Comparison of ENCODE assay signal across 8 cellular contexts in the genomic region with DNA sequence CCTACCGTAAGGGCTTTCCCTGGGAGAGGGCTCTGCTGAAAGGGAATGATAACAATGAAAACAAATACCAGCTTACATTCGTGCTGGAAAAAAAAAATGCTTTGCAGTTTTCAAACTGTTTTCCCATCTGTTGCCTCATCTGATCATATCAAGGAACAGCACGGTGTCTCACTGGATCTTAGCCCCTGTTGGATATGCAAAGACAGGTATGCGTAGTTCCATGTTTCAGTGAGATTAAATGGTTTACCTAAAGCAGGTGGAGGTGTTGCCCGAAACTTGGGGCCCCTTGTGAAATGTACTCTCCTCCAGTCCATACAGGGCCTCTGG.
DNase-seq lines count a peak whose midpoint lies in the region; ATAC-seq, FAIRE-seq and TF ChIP-seq lines count a peak whose summit lies in the region.

No MANE protein-coding gene starts in this region.

- no peaks in the 10 kb centered on the region for H3K36me3 ChIP-seq in right atrium auricular region
- no peaks in the 10 kb centered on the region for H3K36me3 ChIP-seq in K562 (ENCODE audit: control insufficient read depth, insufficient read depth, low read length)
- H3K36me3 ChIP-seq in mucosa of descending colon (ENCODE audit: low read depth): no peaks in the 10 kb centered on the region
- H3K36me3 ChIP-seq in uterus: no peaks in the 10 kb centered on the region

- FAIRE-seq in K562 (lab: Jason Lieb, UNC): no peak

- peaks cover 0 to 23% of the 10 kb centered on the region in 2 donors for H3K4me1 ChIP-seq in right atrium auricular region
- H3K4me1 ChIP-seq in K562 (replicated peaks in 1 of 2; ENCODE audit: control insufficient read depth in 2 of 2, insufficient read depth in 2 of 2, low read length in 2 of 2): peaks cover 0 to 19% of the 10 kb centered on the region in 2 experiments; a peak in 3 of 5 replicates
- H3K4me1 ChIP-seq in mucosa of descending colon (ENCODE audit: low read depth): peaks cover 19% of the 10 kb centered on the region
- H3K4me1 ChIP-seq in uterus: no peaks in the 10 kb centered on the region

- BruUV-seq in K562 (replicated peaks; lab: Mats Ljungman, UMichigan): no TSS peak

- H3K27me3 ChIP-seq in right atrium auricular region (no peaks in the 10 kb centered on the region), K562 (ENCODE audit: control insufficient read depth in 2 of 2, insufficient read depth in 2 of 2, low read length in 2 of 2) (peaks cover 31 to 50% of the 10 kb centered on the region in 2 experiments), uterus (no peaks in the 10 kb centered on the region)

- in situ Hi-C loops in K562 (cut with MboI): no loop called here

- intact Hi-C loops in Right ventricle myocardium inferior (cut with DNase I) (no loop called here), K562 (cut with micrococcal nuclease) (no loop called here), mucosa of descending colon (cut with DNase I, micrococcal nuclease) (no loop called here), uterus (cut with DNase I; ENCODE audit: low total_unique reads) (no loop called here)

- H3K9ac ChIP-seq in K562 (ENCODE audit: insufficient read depth in 1 of 2, low read depth in 2 of 2, low read length in 2 of 2): no peak overlapping the region

- no peak for TF ChIP-seq POLR2A in K562 (conservative IDR thresholded peaks at IDR 0.05)
- no peak for TF ChIP-seq POLR2A in uterus (IDR thresholded peaks at IDR 0.05)

- CTCF ChIA-PET in K562 (lab: Yijun Ruan, JAX; ENCODE audit: low intra/inter-chr PET ratio): no interaction called here

- no peak for TF ChIP-seq EP300 in K562 (IDR thresholded peaks at IDR 0.05; ENCODE audit: low read length)

- 0 out of 2 replicates have a peak, but pooled peaks cover 3% of the 10 kb centered on the region for H4K20me1 ChIP-seq in K562 (replicated peaks; ENCODE audit: control insufficient read depth, insufficient read depth, low read length)

- no peak overlapping the region for H2AFZ ChIP-seq in K562 (ENCODE audit: low read depth, low read length)

- POLR2A ChIA-PET in K562 (lab: Yijun Ruan, JAX): no interaction called here

- H3K27ac ChIP-seq in right atrium auricular region (peak overlapping the region; percentile 89 to 94), K562 (ENCODE audit: extremely low read depth, low read depth, low read length) (no peak overlapping the region), uterus (peak overlapping the region; percentile 93 to 98)

- ATAC-seq in Right ventricle myocardium inferior (no peak), K562 (no peak), mucosa of descending colon (no peak), HG03196 (IDR thresholded peaks at IDR 0.05; ENCODE audit: unreplicated experiment) (no peak)

- no peak for TF ChIP-seq RAD21 in K562 (CRISPR knock-in tag; conservative IDR thresholded peaks at IDR 0.05 in 1 of 2, IDR thresholded peaks at IDR 0.05 in 1 of 2)

- TF ChIP-seq CTCF in right atrium auricular region (IDR thresholded peaks at IDR 0.05) (no peak), K562 (IDR thresholded peaks at IDR 0.05 in 2 of 3, conservative IDR thresholded peaks at IDR 0.05 in 1 of 3; ENCODE audit: insufficient read depth in 2 of 3, low read depth in 1 of 3, low read length in 3 of 3) (no peak), mucosa of descending colon (IDR thresholded peaks at IDR 0.05) (no peak), uterus (IDR thresholded peaks at IDR 0.05) (no peak)

- DNase-seq in right atrium auricular region (ENCODE audit: low spot score) (no peak), Right ventricle myocardium inferior (ENCODE audit: missing footprints) (no peak), K562 (ENCODE audit: extremely low read depth in 1 of 4, low spot score in 3 of 4) (no peak), mucosa of descending colon (peak in 1 of 3 donors; percentile 16), uterus (no peak), NCI-H69 (lab: John Stamatoyannopoulos, UW) (no peak), KG1 (lab: John Stamatoyannopoulos, UW) (no peak)

- 5% methylated on average over 5 of the region's 5 CpGs for WGBS in K562 (ENCODE audit: insufficient coverage, low coverage, missing lambda C conversion rate)

- H3K9me3 ChIP-seq in right atrium auricular region: no peaks in the 10 kb centered on the region
- no peaks in the 10 kb centered on the region for H3K9me3 ChIP-seq in K562 (replicated peaks; ENCODE audit: control insufficient read depth, insufficient read depth, low read depth, low read length)
- H3K9me3 ChIP-seq in mucosa of descending colon: no peaks in the 10 kb centered on the region
- H3K9me3 ChIP-seq in uterus: no peaks in the 10 kb centered on the region

- H3K9me1 ChIP-seq in K562 (ENCODE audit: control insufficient read depth, insufficient read depth, low read length): no peaks in the 10 kb centered on the region

- H3K79me2 ChIP-seq in K562 (ENCODE audit: control insufficient read depth, insufficient read depth, low read length): no peaks in the 10 kb centered on the region

- no peak overlapping the region for H3K4me2 ChIP-seq in K562 (ENCODE audit: insufficient read depth, low read length)

- H3K4me3 ChIP-seq in right atrium auricular region (peak overlapping the region in 1 of 2 donors; percentile 88), K562 (no peak overlapping the region), mucosa of descending colon (peak overlapping the region; percentile 74), uterus (peak overlapping the region; percentile 57 to 79)

TF ChIP-seq in K562, 482 proteins besides CTCF, POLR2A, EP300 and RAD21:
- TF ChIP-seq ZNF263 (CRISPR knock-in tag; IDR thresholded peaks at IDR 0.05; ENCODE audit: borderline replicate concordance) (no peak), CBX2 (IDR thresholded peaks at IDR 0.05; ENCODE audit: insufficient read depth, low read length, poor library complexity, severe bottlenecking) (peak; percentile 51)
